ENCODE assay signal across 1 cellular context in genomic region chr2:23400703-23401102, GRCh38.
A peak's percentile ranks its signal among the peaks of the same experiment; 100 is the strongest.
TF ChIP-seq lines count a peak whose summit lies in the region.

No MANE protein-coding gene starts in this region.

TF ChIP-seq in K562, 482 proteins besides CTCF, POLR2A, EP300 and RAD21:
- TF ChIP-seq NFIX (CRISPR knock-in tag; IDR thresholded peaks at IDR 0.05; ENCODE audit: low read depth) (no peak), ZBTB17 (CRISPR knock-in tag; IDR thresholded peaks at IDR 0.05) (no peak), NR2C2 (CRISPR knock-in tag; IDR thresholded peaks at IDR 0.05) (no peak), NR2C2 (tag; IDR thresholded peaks at IDR 0.05) (no peak), CEBPG (CRISPR knock-in tag; IDR thresholded peaks at IDR 0.05) (peak; percentile 25; the same call in 1 of the 2 replicates), CEBPG (tag; conservative IDR thresholded peaks at IDR 0.05 in 1 of 2, IDR thresholded peaks at IDR 0.05 in 1 of 2) (peak; percentile 46 to 63; a peak in 3 of 4 replicates), ZNF444 (CRISPR knock-in tag; IDR thresholded peaks at IDR 0.05) (no peak)
